In genomic region chr6:17240803-17241500, GRCh38 we compare ENCODE assay signal across 29 cellular contexts. TPM values are rescaled to one million over a fixed set of nuclear protein-coding genes. Genes with fewer than 3 reads are reported as not detected.
"Had no signal": no experiment of that assay in that cellular context is flagged by ENCODE, and none has a peak within 500 bp of the region (broad histone marks: within the 10 kb centered on the region; RNA-seq: fewer than 3 reads in every experiment).

No MANE protein-coding gene starts in this region.

- H3K27me3 ChIP-seq: breast epithelium, colonic mucosa, SJSA1 had no signal

- DNase-seq: activated CD4-positive, alpha-beta T cell treated with anti-CD3 and anti-CD28 coated beads for 4 hours; activated CD8-positive, alpha-beta memory T cell treated with anti-CD3 and anti-CD28 coated beads, Interleukin-2, amount 50 U/mL, for 48 hours; activated CD8-positive, alpha-beta T cell treated with anti-CD3 and anti-CD28 coated beads for 36 hours; activated effector memory CD4-positive, alpha-beta T cell treated with Interleukin-2 at 50 U/mL for 16 hours; activated naive CD4-positive, alpha-beta T cell; activated T-cell treated with anti-CD3 and anti-CD28 coated beads, Interleukin-2, amount 50 U/mL, for 1 hour; aorta; caudate nucleus; colonic mucosa; Karpas-422; NCI-H1105; NCI-H1436; NCI-H1694 treated with DMSO at 0.1 percent for 48 hours; NCI-H2029 treated with DMSO at 0.1 percent for 48 hours; NCI-H345; NCI-H510A; NCI-H526 treated with DMSO at 0.1 percent for 48 hours; NK-92 treated with Interleukin-12 subunit alpha and Interleukin-12 subunit beta, amount 100 ng/mL, for 24 hours; PC-3; SHP77; T-cell; WERI-Rb-1 had no signal

- H3K27ac ChIP-seq: breast epithelium, colonic mucosa, SJSA1, WERI-Rb-1 had no signal

- H3K9me3 ChIP-seq: breast epithelium, colonic mucosa had no signal

- ATAC-seq: activated CD4-positive, CD25-positive, alpha-beta regulatory T cell treated with anti-CD3 and anti-CD28 coated beads, Interleukin-2, amount 50 U/mL, for 24 hours; activated CD8-positive, alpha-beta T cell treated with anti-CD3 and anti-CD28 coated beads for 36 hours; PC-3; SK-N-SH treated with all-trans-retinoic acid at 6 μM for 48 hours; T-cell had no signal

- H3K4me3 ChIP-seq: breast epithelium, colonic mucosa, SJSA1 had no signal

- H3K4me1 ChIP-seq: breast epithelium, colonic mucosa, SJSA1 had no signal

- H3K36me3 ChIP-seq: breast epithelium, colonic mucosa, SJSA1, WERI-Rb-1 had no signal

- FAIRE-seq: RCC 7860 had no signal

RNA-seq across cellular contexts. Expression of gene RBM24, which starts 40.2 kb away (rescaled TPM):
- total RNA-seq: activated CD8-positive, alpha-beta T cell treated with anti-CD3 and anti-CD28 coated beads for 36 hours; activated T-helper 1 cell treated with anti-CD3 and anti-CD28 coated beads, Interleukin-12 subunit alpha, Interleukin-12 subunit beta, Interleukin-2, Interleukin-4 antibody, amounts not matched to agents 30 ng/mL and 10 ng/mL and 1 ng/mL, durations not matched to agents 14 hours and 24 hours and 36 hours; T-helper 2 cell treated with Interferon-gamma antibody and Interleukin-4, amounts not matched to agents 100 ng/mL and 5 ng/mL, for 36 hours had no signal
